17 cellular contexts compared by ENCODE assay signal in genomic region chr1:205360166-205360565, GRCh38.
DNase-seq lines count a peak whose midpoint lies in the region; ATAC-seq lines count a peak whose summit lies in the region.
"Had no signal": no experiment of that assay in that cellular context is flagged by ENCODE, and none has a peak within 500 bp of the region (broad histone marks: within the 10 kb centered on the region; RNA-seq: fewer than 3 reads in every experiment).

No MANE protein-coding gene starts in this region.

- intact Hi-C loops in head of caudate nucleus (cut with DNase I), result no loop called here

- no peak overlapping the region for H3K4me3 Mint-ChIP-seq in stimulated activated effector memory CD8-positive, alpha-beta T cell treated with anti-CD3 and anti-CD28 coated beads, Interleukin-12 subunit alpha, Interleukin-12 subunit beta, amount 100 ng/mL, for 72 hours
- H3K4me3 Mint-ChIP-seq: activated naive CD4-positive, alpha-beta T cell treated with anti-CD3 and anti-CD28 coated beads, Interleukin-2, amount 10 ng/mL, durations not matched to agents 7 days and 5 days; naive B cell; stimulated activated memory B cell treated with anti-CD40 and anti-IgM and Interleukin-4, amounts not matched to agents 10 μg/mL and 1 μg/mL and 100 μg/mL, for 72 hours; T-helper 17 cell had no signal

- H3K36me3 Mint-ChIP-seq in stimulated activated effector memory CD8-positive, alpha-beta T cell treated with anti-CD3 and anti-CD28 coated beads, Interleukin-12 subunit alpha, Interleukin-12 subunit beta, amount 100 ng/mL, for 72 hours, result no peaks in the 10 kb centered on the region
- H3K36me3 Mint-ChIP-seq: activated naive CD4-positive, alpha-beta T cell treated with anti-CD3 and anti-CD28 coated beads, Interleukin-2, amount 10 ng/mL, durations not matched to agents 7 days and 5 days; naive B cell; stimulated activated memory B cell treated with anti-CD40 and anti-IgM and Interleukin-4, amounts not matched to agents 10 μg/mL and 1 μg/mL and 100 μg/mL, for 72 hours had no signal

- H3K27ac Mint-ChIP-seq in stimulated activated effector memory CD8-positive, alpha-beta T cell treated with anti-CD3 and anti-CD28 coated beads, Interleukin-12 subunit alpha, Interleukin-12 subunit beta, amount 100 ng/mL, for 72 hours, result no peak overlapping the region
- H3K27ac Mint-ChIP-seq: stimulated activated memory B cell treated with anti-CD40 and anti-IgM and Interleukin-4, amounts not matched to agents 10 μg/mL and 1 μg/mL and 100 μg/mL, for 72 hours had no signal

- no peaks in the 10 kb centered on the region for H3K9me3 Mint-ChIP-seq in stimulated activated effector memory CD8-positive, alpha-beta T cell treated with anti-CD3 and anti-CD28 coated beads, Interleukin-12 subunit alpha, Interleukin-12 subunit beta, amount 100 ng/mL, for 72 hours
- H3K9me3 Mint-ChIP-seq: activated naive CD4-positive, alpha-beta T cell treated with anti-CD3 and anti-CD28 coated beads, Interleukin-2, amount 10 ng/mL, durations not matched to agents 7 days and 5 days; naive B cell; stimulated activated memory B cell treated with anti-CD40 and anti-IgM and Interleukin-4, amounts not matched to agents 10 μg/mL and 1 μg/mL and 100 μg/mL, for 72 hours had no signal

- ATAC-seq in stimulated activated effector memory CD8-positive, alpha-beta T cell treated with anti-CD3 and anti-CD28 coated beads, Interleukin-12 subunit alpha, Interleukin-12 subunit beta, amount 100 ng/mL, for 72 hours, result no peak
- no peak for ATAC-seq in HG03095 (IDR thresholded peaks at IDR 0.05; ENCODE audit: unreplicated experiment)
- ATAC-seq: HepG2; stimulated activated memory B cell treated with anti-CD40 and anti-IgM and Interleukin-4, amounts not matched to agents 10 μg/mL and 1 μg/mL and 100 μg/mL, for 72 hours; T-helper 17 cell had no signal

- peak; percentile 73 for DNase-seq in NCI-H1436 treated with DMSO at 0.1 percent for 48 hours (lab: John Stamatoyannopoulos, UW)
- peak; percentile 56 to 74 for DNase-seq in SHP77 (lab: John Stamatoyannopoulos, UW)
- DNase-seq in head of caudate nucleus, result peak in 40 of 42 donors; percentile 29 to 88 (median 62)
- peak; percentile 48 for DNase-seq in putamen (ENCODE audit: low spot score)
- no peak for DNase-seq in NOMO-1 treated with dmso at 0.1 percent for 144 hours (lab: John Stamatoyannopoulos, UW; ENCODE audit: unreplicated experiment)
- DNase-seq in stimulated activated effector memory CD8-positive, alpha-beta T cell treated with anti-CD3 and anti-CD28 coated beads, Interleukin-12 subunit alpha, Interleukin-12 subunit beta, amount 100 ng/mL, for 72 hours (ENCODE audit: low spot score in 2 of 2), result no peak
- DNase-seq in stimulated activated CD4-positive, alpha-beta T cell treated with anti-CD3 and anti-CD28 coated beads, Interleukin-1b, Interleukin-23, amount 100 ng/mL, for 48 hours, result no peak
- DNase-seq: activated CD8-positive, alpha-beta memory T cell treated with anti-CD3 and anti-CD28 coated beads, Interleukin-2, amount 50 U/mL, for 48 hours; activated naive CD4-positive, alpha-beta T cell treated with anti-CD3 and anti-CD28 coated beads, Interleukin-2, amount 10 ng/mL, durations not matched to agents 7 days and 5 days; MM.1S; naive B cell; NCI-H446 treated with DMSO at 0.1 percent for 48 hours; right lobe of liver; T-helper 17 cell had no signal

- H3K4me1 Mint-ChIP-seq in stimulated activated effector memory CD8-positive, alpha-beta T cell treated with anti-CD3 and anti-CD28 coated beads, Interleukin-12 subunit alpha, Interleukin-12 subunit beta, amount 100 ng/mL, for 72 hours, result no peaks in the 10 kb centered on the region
- H3K4me1 Mint-ChIP-seq: activated naive CD4-positive, alpha-beta T cell treated with anti-CD3 and anti-CD28 coated beads, Interleukin-2, amount 10 ng/mL, durations not matched to agents 7 days and 5 days had no signal

Comparison
In these comparisons a context has a peak if more than half of its experiments do, and no peak if none do; other contexts are left out.
1. DNase-seq: peak in NCI-H1436 treated with DMSO at 0.1 percent for 48 hours (single experiment), SHP77 (2 of 2), head of caudate nucleus (40 of 42) and putamen (single experiment); none in NOMO-1 treated with dmso at 0.1 percent for 144 hours (single experiment), stimulated activated effector memory CD8-positive, alpha-beta T cell treated with anti-CD3 and anti-CD28 coated beads, Interleukin-12 subunit alpha, Interleukin-12 subunit beta, amount 100 ng/mL, for 72 hours (0 of 2) and stimulated activated CD4-positive, alpha-beta T cell treated with anti-CD3 and anti-CD28 coated beads, Interleukin-1b, Interleukin-23, amount 100 ng/mL, for 48 hours (single experiment).